In the genomic region with DNA sequence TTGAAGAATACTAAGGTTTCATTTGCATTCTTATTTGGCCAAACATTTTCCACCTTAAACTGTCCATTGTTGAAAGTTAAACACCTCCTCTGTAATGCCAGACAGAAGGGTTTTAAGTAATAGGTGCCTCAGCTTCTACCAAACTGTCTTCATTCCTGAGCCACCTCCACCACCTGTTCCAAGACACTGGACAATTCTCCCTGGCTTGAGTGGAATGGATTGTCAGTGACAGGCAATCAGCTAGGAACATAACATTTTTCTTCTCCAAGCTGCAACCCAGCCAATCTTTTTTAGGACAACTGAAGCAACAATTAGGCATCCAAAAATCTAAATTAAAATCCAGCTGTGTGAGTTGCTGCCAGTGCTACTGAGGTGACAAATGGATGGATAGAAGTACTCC, we compare ENCODE assay signal across 18 cellular contexts.
DNase-seq lines count a peak whose midpoint lies in the region; ATAC-seq, FAIRE-seq and TF ChIP-seq lines count a peak whose summit lies in the region.
"Had no signal": no experiment of that assay in that cellular context is flagged by ENCODE, and none has a peak within 500 bp of the region (broad histone marks: within the 10 kb centered on the region; RNA-seq: fewer than 3 reads in every experiment).

No MANE protein-coding gene starts in this region.

- peaks cover 4% of the 10 kb centered on the region for H3K27me3 Mint-ChIP-seq in activated naive CD4-positive, alpha-beta T cell treated with anti-CD3 and anti-CD28 coated beads for 36 hours (ENCODE audit: low read depth)

- no peaks in the 10 kb centered on the region for H3K36me3 Mint-ChIP-seq in activated naive CD4-positive, alpha-beta T cell treated with anti-CD3 and anti-CD28 coated beads for 36 hours (ENCODE audit: low read depth)
- H3K36me3 Mint-ChIP-seq: CD14-positive monocyte; CD4-positive, alpha-beta memory T cell had no signal

- peak overlapping the region; percentile 78 to 88; a peak in 5 of 6 replicates for H3K27ac ChIP-seq in A549
- peak overlapping the region in 8 of 11 experiments; percentile 52 to 79 (median 69); a peak in 15 of 22 replicates for H3K27ac ChIP-seq in BLaER1 treated with 17β-estradiol and CSF1 and Interleukin-3, amounts not matched to agents 10 nM and 100 nM
- no peak overlapping the region for H3K27ac ChIP-seq in osteoblast (ENCODE audit: low read depth, low read length)

- CTCF ChIA-PET in A549 (lab: Yijun Ruan, JAX), result interaction anchor here (1.2 to 2.5 kb wide), 3 partner anchors 8 to 469 kb away, joined by 3 to 6 read pairs (median 6); no protein-coding TSS in a partner anchor
- CTCF ChIA-PET in activated naive CD4-positive, alpha-beta T cell treated with anti-CD3 and anti-CD28 coated beads for 36 hours (lab: Charles Lee), result interaction anchor here (0.6 kb wide), 1 partner anchor 104 kb away, joined by 3 read pairs; no protein-coding TSS in a partner anchor

- H4K20me1 ChIP-seq in BLaER1 treated with 17β-estradiol and CSF1 and Interleukin-3, amounts not matched to agents 10 nM and 100 nM, result no peaks in the 10 kb centered on the region
- no peaks in the 10 kb centered on the region for H4K20me1 ChIP-seq in osteoblast (ENCODE audit: insufficient read depth, low read length)

- H3K9me3 ChIP-seq in A549 (no peaks in the 10 kb centered on the region), osteoblast (ENCODE audit: low read depth, low read length) (no peaks in the 10 kb centered on the region)
- peaks cover 0 to 22% (median 9%) of the 10 kb centered on the region in 11 experiments; a peak in 14 of 22 replicates for H3K9me3 ChIP-seq in BLaER1 treated with 17β-estradiol and CSF1 and Interleukin-3, amounts not matched to agents 10 nM and 100 nM (replicated peaks in 1 of 11)
- H3K9me3 ChIP-seq: BE2C had no signal

- intact Hi-C loops in activated naive CD4-positive, alpha-beta T cell treated with anti-CD3 and anti-CD28 coated beads for 36 hours (cut with micrococcal nuclease), result no loop called here

- FAIRE-seq in A549 (lab: Jason Lieb, UNC), result no peak
- FAIRE-seq: GM12878, GM19239, H54 had no signal

- H3K4me3 ChIP-seq in A549 (no peak overlapping the region), osteoblast (ENCODE audit: insufficient read depth, low read length) (no peak overlapping the region)
- H3K4me3 ChIP-seq in BLaER1 treated with 17β-estradiol and CSF1 and Interleukin-3, amounts not matched to agents 10 nM and 100 nM, result peak overlapping the region in 4 of 10 experiments; percentile 2 to 44 (median 28); a peak in 5 of 20 replicates
- H3K4me3 ChIP-seq: GM12878, GM23338 had no signal

- no peak overlapping the region for H3K27ac Mint-ChIP-seq in activated naive CD4-positive, alpha-beta T cell treated with anti-CD3 and anti-CD28 coated beads for 36 hours
- H3K27ac Mint-ChIP-seq: GM23338 had no signal

- H2AFZ ChIP-seq in osteoblast (ENCODE audit: low read length), result no peak overlapping the region
- H2AFZ ChIP-seq: GM23338 had no signal

- peaks cover 3% of the 10 kb centered on the region for H3K4me1 Mint-ChIP-seq in activated naive CD4-positive, alpha-beta T cell treated with anti-CD3 and anti-CD28 coated beads for 36 hours (ENCODE audit: low read depth)
- H3K4me1 Mint-ChIP-seq: CD14-positive monocyte had no signal

- H3K4me1 ChIP-seq in A549 (peaks cover 32% of the 10 kb centered on the region), osteoblast (ENCODE audit: insufficient read depth, low read length) (peaks cover 4% of the 10 kb centered on the region)
- peaks cover 18 to 66% (median 55%) of the 10 kb centered on the region in 10 experiments for H3K4me1 ChIP-seq in BLaER1 treated with 17β-estradiol and CSF1 and Interleukin-3, amounts not matched to agents 10 nM and 100 nM

- DNase-seq in A549 (ENCODE audit: low read depth in 1 of 2, low spot score in 1 of 2) (no peak), cerebellar cortex (ENCODE audit: low spot score) (peak; percentile 83), osteoblast (ENCODE audit: insufficient read length, low spot score, missing footprints) (peak; percentile 25), T-helper 9 cell (no peak), NCI-H2227 treated with DMSO at 0.1 percent for 48 hours (lab: John Stamatoyannopoulos, UW) (no peak)
- no peak for DNase-seq in activated naive CD4-positive, alpha-beta T cell treated with anti-CD3 and anti-CD28 coated beads for 36 hours
- DNase-seq: ACHN; BE2C; Calu3; CD4-positive, alpha-beta memory T cell; DMS79 treated with DMSO at 0.1 percent for 48 hours; HCEC 1CT had no signal

- no peak for TF ChIP-seq EP300 in A549 (IDR thresholded peaks at IDR 0.05)

- no peaks in the 10 kb centered on the region for H3K27me3 ChIP-seq in BLaER1 treated with 17β-estradiol and CSF1 and Interleukin-3, amounts not matched to agents 10 nM and 100 nM
- H3K27me3 ChIP-seq in osteoblast (ENCODE audit: insufficient read depth, low read length), result no peaks in the 10 kb centered on the region
- H3K27me3 ChIP-seq: BE2C had no signal

- TF ChIP-seq POLR2A in A549 (IDR thresholded peaks at IDR 0.05; ENCODE audit: low read length), result no peak

- ATAC-seq in A549, result no peak
- ATAC-seq: GM12878, GM23338 had no signal

- peak overlapping the region in 5 of 11 experiments; percentile 12 to 67 (median 52); a peak in 6 of 22 replicates for H3K9ac ChIP-seq in BLaER1 treated with 17β-estradiol and CSF1 and Interleukin-3, amounts not matched to agents 10 nM and 100 nM

- no peaks in the 10 kb centered on the region for H3K9me3 Mint-ChIP-seq in activated naive CD4-positive, alpha-beta T cell treated with anti-CD3 and anti-CD28 coated beads for 36 hours
- H3K9me3 Mint-ChIP-seq: GM23338 had no signal

- TF ChIP-seq CTCF in A549 (IDR thresholded peaks at IDR 0.05) (no peak), osteoblast (IDR thresholded peaks at IDR 0.05; ENCODE audit: extremely low read depth, low read depth, low read length) (no peak)

- TF ChIP-seq RAD21 in A549 (conservative IDR thresholded peaks at IDR 0.05 in 1 of 2, IDR thresholded peaks at IDR 0.05 in 1 of 2), result no peak

- no peak overlapping the region for H3K4me2 ChIP-seq in A549
- H3K4me2 ChIP-seq in BLaER1 treated with 17β-estradiol and CSF1 and Interleukin-3, amounts not matched to agents 10 nM and 100 nM, result peak overlapping the region; percentile 67 to 89 (median 78)
- no peak overlapping the region for H3K4me2 ChIP-seq in osteoblast (ENCODE audit: insufficient read depth, low read length)
- H3K4me2 ChIP-seq: GM23338 had no signal

- no peak overlapping the region for H3K4me3 Mint-ChIP-seq in activated naive CD4-positive, alpha-beta T cell treated with anti-CD3 and anti-CD28 coated beads for 36 hours
- H3K4me3 Mint-ChIP-seq: CD14-positive monocyte; CD4-positive, alpha-beta memory T cell; GM23338 had no signal

- H3K79me2 ChIP-seq in osteoblast (ENCODE audit: insufficient read depth, low read length), result no peaks in the 10 kb centered on the region

- H3K36me3 ChIP-seq in BLaER1 treated with 17β-estradiol and CSF1 and Interleukin-3, amounts not matched to agents 10 nM and 100 nM, result no peaks in the 10 kb centered on the region
- no peaks in the 10 kb centered on the region for H3K36me3 ChIP-seq in osteoblast (ENCODE audit: insufficient read depth, low read length)
- H3K36me3 ChIP-seq: BE2C had no signal

- POLR2A ChIA-PET in A549 (lab: Yijun Ruan, JAX), result no interaction called here

TF ChIP-seq in A549, 52 proteins besides CTCF, POLR2A, EP300 and RAD21:
- TF ChIP-seq ZFP36 (IDR thresholded peaks at IDR 0.05; ENCODE audit: borderline replicate concordance, partially characterized antibody), result no peak
- no peak for TF ChIP-seq ZNF302 (CRISPR knock-in tag; IDR thresholded peaks at IDR 0.05)
- TF ChIP-seq BCL3 (IDR thresholded peaks at IDR 0.05), result no peak
- TF ChIP-seq POLR2AphosphoS2 (conservative IDR thresholded peaks at IDR 0.05; ENCODE audit: low read length), result no peak
- TF ChIP-seq CHD4 (IDR thresholded peaks at IDR 0.05; ENCODE audit: borderline replicate concordance), result no peak
- no peak for TF ChIP-seq ZSCAN20 (CRISPR knock-in tag; IDR thresholded peaks at IDR 0.05)
- TF ChIP-seq HMGXB4 (CRISPR knock-in tag; IDR thresholded peaks at IDR 0.05; ENCODE audit: borderline replicate concordance), result no peak
- TF ChIP-seq MYC (IDR thresholded peaks at IDR 0.05; ENCODE audit: borderline replicate concordance, low read length), result no peak

Comparison
In these comparisons a context has a peak if more than half of its experiments do, and no peak if none do; other contexts are left out.
1. DNase-seq: peak in cerebellar cortex (single experiment) and osteoblast (single experiment); none in A549 (0 of 2), activated naive CD4-positive, alpha-beta T cell treated with anti-CD3 and anti-CD28 coated beads for 36 hours (single experiment), T-helper 9 cell (single experiment) and NCI-H2227 treated with DMSO at 0.1 percent for 48 hours (single experiment).
2. H3K4me2 ChIP-seq: peak in BLaER1 treated with 17β-estradiol and CSF1 and Interleukin-3, amounts not matched to agents 10 nM and 100 nM (11 of 11); none in A549 (single experiment) and osteoblast (single experiment).